ENCODE assay signal across 2 cellular contexts in the genomic region with DNA sequence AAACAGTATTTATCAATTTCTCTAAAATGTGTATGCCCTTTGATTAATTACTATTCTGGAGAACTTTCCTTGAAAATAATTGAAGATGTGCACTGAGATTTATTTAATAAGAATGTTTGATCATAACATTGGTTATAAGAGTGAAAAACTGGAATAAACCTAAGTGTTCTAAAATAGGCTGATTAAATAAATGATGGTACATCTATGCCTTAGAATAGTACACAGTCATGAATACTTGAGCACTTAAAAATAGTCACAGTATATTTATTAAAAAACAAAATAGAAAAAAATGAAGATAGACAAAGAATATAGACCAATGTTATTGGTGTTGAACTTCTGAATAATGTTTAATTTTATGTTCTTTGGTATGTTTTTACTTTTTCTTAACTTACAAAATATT.
TF ChIP-seq lines count a peak whose summit lies in the region.

No MANE protein-coding gene starts in this region.

TF ChIP-seq in SK-N-SH treated with all-trans-retinoic acid at 6 μM for 48 hours, 23 proteins besides CTCF, POLR2A, EP300 and RAD21 (continued from another document):
- TF ChIP-seq CSRNP3 (CRISPR knock-in tag; IDR thresholded peaks at IDR 0.05) (no peak), ZNF8 (CRISPR knock-in tag; IDR thresholded peaks at IDR 0.05) (peak; percentile 91), ZC3H10 (CRISPR knock-in tag; IDR thresholded peaks at IDR 0.05) (no peak)
- TF ChIP-seq, protein P1, sequence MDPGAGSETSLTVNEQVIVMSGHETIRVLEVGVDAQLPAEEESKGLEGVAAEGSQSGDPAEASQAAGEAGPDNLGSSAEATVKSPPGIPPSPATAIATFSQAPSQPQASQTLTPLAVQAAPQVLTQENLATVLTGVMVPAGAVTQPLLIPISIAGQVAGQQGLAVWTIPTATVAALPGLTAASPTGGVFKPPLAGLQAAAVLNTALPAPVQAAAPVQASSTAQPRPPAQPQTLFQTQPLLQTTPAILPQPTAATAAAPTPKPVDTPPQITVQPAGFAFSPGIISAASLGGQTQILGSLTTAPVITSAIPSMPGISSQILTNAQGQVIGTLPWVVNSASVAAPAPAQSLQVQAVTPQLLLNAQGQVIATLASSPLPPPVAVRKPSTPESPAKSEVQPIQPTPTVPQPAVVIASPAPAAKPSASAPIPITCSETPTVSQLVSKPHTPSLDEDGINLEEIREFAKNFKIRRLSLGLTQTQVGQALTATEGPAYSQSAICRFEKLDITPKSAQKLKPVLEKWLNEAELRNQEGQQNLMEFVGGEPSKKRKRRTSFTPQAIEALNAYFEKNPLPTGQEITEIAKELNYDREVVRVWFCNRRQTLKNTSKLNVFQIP (CRISPR knock-in tag; IDR thresholded peaks at IDR 0.05; ENCODE audit: borderline replicate concordance, low read depth): no peak

TF ChIP-seq in SK-N-SH, 30 proteins besides CTCF, POLR2A, EP300 and RAD21 (continued from another document):
- TF ChIP-seq GATA2 (CRISPR knock-in tag; IDR thresholded peaks at IDR 0.05) (no peak), SMC3 (IDR thresholded peaks at IDR 0.05; ENCODE audit: low read depth, low read length) (no peak), POLR2AphosphoS5 (IDR thresholded peaks at IDR 0.05; ENCODE audit: low read depth, low read length) (no peak), SIN3A (IDR thresholded peaks at IDR 0.05; ENCODE audit: borderline replicate concordance, low read depth, low read length) (no peak)
- TF ChIP-seq, protein P2, sequence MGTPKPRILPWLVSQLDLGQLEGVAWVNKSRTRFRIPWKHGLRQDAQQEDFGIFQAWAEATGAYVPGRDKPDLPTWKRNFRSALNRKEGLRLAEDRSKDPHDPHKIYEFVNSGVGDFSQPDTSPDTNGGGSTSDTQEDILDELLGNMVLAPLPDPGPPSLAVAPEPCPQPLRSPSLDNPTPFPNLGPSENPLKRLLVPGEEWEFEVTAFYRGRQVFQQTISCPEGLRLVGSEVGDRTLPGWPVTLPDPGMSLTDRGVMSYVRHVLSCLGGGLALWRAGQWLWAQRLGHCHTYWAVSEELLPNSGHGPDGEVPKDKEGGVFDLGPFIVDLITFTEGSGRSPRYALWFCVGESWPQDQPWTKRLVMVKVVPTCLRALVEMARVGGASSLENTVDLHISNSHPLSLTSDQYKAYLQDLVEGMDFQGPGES (IDR thresholded peaks at IDR 0.05; ENCODE audit: low read depth, low read length): no peak
TF ChIP-seq in SK-N-SH: peak in this region for 0.
